ENCODE assay signal across 2 cellular contexts in the genomic region with DNA sequence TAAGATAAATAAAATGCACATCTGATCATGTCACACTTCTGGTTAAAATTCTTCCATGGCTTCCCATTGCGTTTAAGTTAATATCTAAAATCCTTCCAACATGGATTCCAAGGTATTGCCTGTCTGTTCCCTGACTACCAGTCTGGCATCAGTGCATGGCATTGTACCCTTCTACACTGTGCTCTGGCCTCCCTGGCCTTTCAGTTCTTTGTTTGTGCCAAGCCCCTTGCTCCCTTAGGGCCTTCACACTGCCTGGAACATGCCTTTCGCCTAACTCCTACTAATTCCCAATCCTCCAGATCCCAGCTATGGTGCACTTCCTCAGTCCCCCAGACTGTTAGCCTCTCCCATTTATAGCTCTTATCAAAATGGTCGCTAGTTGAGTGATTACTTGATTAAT.
TF ChIP-seq lines count a peak whose summit lies in the region.

No MANE protein-coding gene starts in this region.

TF ChIP-seq in WTC11, 78 proteins besides CTCF, POLR2A, EP300 and RAD21:
- TF ChIP-seq, protein P1, sequence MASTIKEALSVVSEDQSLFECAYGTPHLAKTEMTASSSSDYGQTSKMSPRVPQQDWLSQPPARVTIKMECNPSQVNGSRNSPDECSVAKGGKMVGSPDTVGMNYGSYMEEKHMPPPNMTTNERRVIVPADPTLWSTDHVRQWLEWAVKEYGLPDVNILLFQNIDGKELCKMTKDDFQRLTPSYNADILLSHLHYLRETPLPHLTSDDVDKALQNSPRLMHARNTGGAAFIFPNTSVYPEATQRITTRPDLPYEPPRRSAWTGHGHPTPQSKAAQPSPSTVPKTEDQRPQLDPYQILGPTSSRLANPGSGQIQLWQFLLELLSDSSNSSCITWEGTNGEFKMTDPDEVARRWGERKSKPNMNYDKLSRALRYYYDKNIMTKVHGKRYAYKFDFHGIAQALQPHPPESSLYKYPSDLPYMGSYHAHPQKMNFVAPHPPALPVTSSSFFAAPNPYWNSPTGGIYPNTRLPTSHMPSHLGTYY (CRISPR knock-in tag; IDR thresholded peaks at IDR 0.05): no peak

TF ChIP-seq in H1, 55 proteins besides CTCF, POLR2A, EP300 and RAD21:
- TF ChIP-seq, protein P2, sequence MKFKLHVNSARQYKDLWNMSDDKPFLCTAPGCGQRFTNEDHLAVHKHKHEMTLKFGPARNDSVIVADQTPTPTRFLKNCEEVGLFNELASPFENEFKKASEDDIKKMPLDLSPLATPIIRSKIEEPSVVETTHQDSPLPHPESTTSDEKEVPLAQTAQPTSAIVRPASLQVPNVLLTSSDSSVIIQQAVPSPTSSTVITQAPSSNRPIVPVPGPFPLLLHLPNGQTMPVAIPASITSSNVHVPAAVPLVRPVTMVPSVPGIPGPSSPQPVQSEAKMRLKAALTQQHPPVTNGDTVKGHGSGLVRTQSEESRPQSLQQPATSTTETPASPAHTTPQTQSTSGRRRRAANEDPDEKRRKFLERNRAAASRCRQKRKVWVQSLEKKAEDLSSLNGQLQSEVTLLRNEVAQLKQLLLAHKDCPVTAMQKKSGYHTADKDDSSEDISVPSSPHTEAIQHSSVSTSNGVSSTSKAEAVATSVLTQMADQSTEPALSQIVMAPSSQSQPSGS (IDR thresholded peaks at IDR 0.05; ENCODE audit: low read length): no peak
- TF ChIP-seq EZH2 (IDR thresholded peaks at IDR 0.05; ENCODE audit: low read depth, low read length, severe bottlenecking) (no peak), RFX5 (IDR thresholded peaks at IDR 0.05; ENCODE audit: borderline replicate concordance, low read depth, low read length) (no peak), MAX (IDR thresholded peaks at IDR 0.05) (no peak), ASH2L (IDR thresholded peaks at IDR 0.05; ENCODE audit: low read length) (no peak), HDAC6 (IDR thresholded peaks at IDR 0.05; ENCODE audit: low read depth, low read length) (no peak), SIN3A (conservative IDR thresholded peaks at IDR 0.05 in 1 of 2, IDR thresholded peaks at IDR 0.05 in 1 of 2; ENCODE audit: low read depth in 1 of 2, low read length in 2 of 2) (no peak), SRF (IDR thresholded peaks at IDR 0.05; ENCODE audit: low read depth, low read length) (no peak), JUND (IDR thresholded peaks at IDR 0.05; ENCODE audit: low read length) (no peak), CBX8 (IDR thresholded peaks at IDR 0.05; ENCODE audit: borderline replicate concordance, low read depth, low read length) (no peak), SUZ12 (IDR thresholded peaks at IDR 0.05; ENCODE audit: low read length) (no peak), SP2 (IDR thresholded peaks at IDR 0.05; ENCODE audit: low read length) (no peak), POU5F1 (IDR thresholded peaks at IDR 0.05; ENCODE audit: low read depth, low read length) (no peak), YY1 (IDR thresholded peaks at IDR 0.05; ENCODE audit: low read depth, low read length) (no peak), CEBPB (IDR thresholded peaks at IDR 0.05; ENCODE audit: low read depth, low read length) (no peak), CTBP2 (IDR thresholded peaks at IDR 0.05; ENCODE audit: borderline replicate concordance, insufficient read depth, insufficient read length, low read length) (no peak), TCF12 (IDR thresholded peaks at IDR 0.05; ENCODE audit: low read depth, low read length) (no peak), BRCA1 (IDR thresholded peaks at IDR 0.05; ENCODE audit: low read depth, low read length) (no peak)
